Comparison of ENCODE assay signal across 24 cellular contexts in genomic region chr2:168995744-168996143, GRCh38. TPM values are rescaled to one million over a fixed set of nuclear protein-coding genes. Genes with fewer than 3 reads are reported as not detected.
"Had no signal": no experiment of that assay in that cellular context is flagged by ENCODE, and none has a peak within 500 bp of the region (broad histone marks: within the 10 kb centered on the region; RNA-seq: fewer than 3 reads in every experiment).

No MANE protein-coding gene starts in this region.

- H3K4me3 ChIP-seq: MG63 had no signal

- DNase-seq: KBM-7, MG63, NCI-H1092, NCI-H1105 treated with DMSO at 0.1 percent for 48 hours, NCI-H1417 treated with DMSO at 0.1 percent for 48 hours, NCI-H187, NCI-H2029, NCI-H2081 treated with DMSO at 0.1 percent for 48 hours, NCI-H2171, NCI-H226, NCI-H446, NCI-H510A, NCI-H524 treated with DMSO at 0.1 percent for 48 hours, NCI-H69, NCI-H774, PC-3, SHP77, SW 1271, T-cell had no signal

- ATAC-seq: Panc1, PC-3, T-cell had no signal

- H3K36me3 ChIP-seq: MG63 had no signal

- H3K27ac ChIP-seq: RWPE1 had no signal

- H3K27me3 ChIP-seq: MG63 had no signal

- H3K9me3 ChIP-seq: MG63 had no signal

RNA-seq across cellular contexts. Expression of gene ABCB11, which starts 35.4 kb away (rescaled TPM):
- total RNA-seq: HT1080, LHCN-M2 had no signal
- polyA plus RNA-seq: IgD-negative memory B cell had no signal
